In the genomic region with DNA sequence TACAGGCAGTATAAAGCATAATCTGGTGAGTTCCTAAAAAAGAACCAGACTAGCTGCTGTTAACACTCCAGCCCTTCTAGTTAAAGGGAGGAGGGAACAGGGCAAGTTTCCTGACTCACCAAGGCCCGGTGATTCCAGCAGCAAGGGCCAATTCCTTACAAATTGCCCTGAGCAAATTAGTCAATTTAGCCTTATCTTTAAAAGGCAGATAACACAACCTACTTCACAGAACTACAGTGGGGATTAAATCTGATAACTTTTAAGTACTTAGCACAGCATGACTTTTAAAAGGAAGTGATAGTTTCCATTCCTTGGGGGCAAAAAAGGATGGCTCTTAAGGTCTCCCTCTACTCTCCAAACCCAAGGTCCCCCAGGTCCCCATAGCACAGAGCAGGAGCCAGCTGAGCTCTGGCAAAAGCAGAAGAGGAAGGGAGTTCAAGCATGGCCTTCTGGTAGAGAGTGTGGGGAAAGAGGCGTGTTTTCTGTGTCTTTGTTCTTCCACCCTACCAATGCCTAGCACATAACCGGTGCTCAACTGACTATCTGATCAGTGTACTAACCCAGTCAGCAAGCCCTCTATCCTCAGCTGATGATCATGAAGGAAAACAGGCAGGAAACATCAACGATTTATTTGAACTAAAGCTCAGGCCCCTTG, we compare ENCODE assay signal across 8 cellular contexts. TPM values are rescaled to one million over a fixed set of nuclear protein-coding genes. Genes with fewer than 3 reads are reported as not detected.
DNase-seq lines count a peak whose midpoint lies in the region; ATAC-seq and TF ChIP-seq lines count a peak whose summit lies in the region.

No MANE protein-coding gene starts in this region.

- H3K27ac ChIP-seq in naive thymus-derived CD4-positive, alpha-beta T cell (ENCODE audit: low read depth, low read length) = no peak overlapping the region
- no peak overlapping the region for H3K27ac ChIP-seq in vagina

- peaks cover 0 to 30% of the 10 kb centered on the region in 2 donors for H3K4me1 ChIP-seq in naive thymus-derived CD4-positive, alpha-beta T cell (ENCODE audit: control insufficient read depth in 2 of 2, insufficient read depth in 2 of 2, low read length in 2 of 2)
- H3K4me1 ChIP-seq in vagina = peaks cover 41% of the 10 kb centered on the region

- intact Hi-C loops in naive thymus-derived CD4-positive, alpha-beta T cell (cut with micrococcal nuclease) = loop anchor here in 1 of 2 donors (10.0 kb wide), 1 partner anchor 1073 kb away; a partner anchor contains a TSS
- intact Hi-C loops in vagina (cut with DNase I) = no loop called here

- no peak overlapping the region for H3K4me3 ChIP-seq in naive thymus-derived CD4-positive, alpha-beta T cell (ENCODE audit: low read length)
- no peak overlapping the region for H3K4me3 ChIP-seq in vagina

- H3K4me3 Mint-ChIP-seq in T-helper 2 cell treated with Interferon-gamma antibody and Interleukin-4, amounts not matched to agents 5 μg/mL and 100 μg/mL, for 36 hours = peak overlapping the region; percentile 41
- peak overlapping the region; percentile 3 to 92 (median 52) for H3K4me3 Mint-ChIP-seq in naive thymus-derived CD4-positive, alpha-beta T cell

- H3K9me3 Mint-ChIP-seq in T-helper 2 cell treated with Interferon-gamma antibody and Interleukin-4, amounts not matched to agents 5 μg/mL and 100 μg/mL, for 36 hours = peaks cover 3% of the 10 kb centered on the region
- peaks cover 0 to 4% (median 0%) of the 10 kb centered on the region in 11 donors for H3K9me3 Mint-ChIP-seq in naive thymus-derived CD4-positive, alpha-beta T cell

- CTCF ChIA-PET in naive thymus-derived CD4-positive, alpha-beta T cell (lab: Charles Lee) = interaction anchor here (0.6 kb wide), 1 partner anchor 10 kb away, joined by 3 read pairs; no protein-coding TSS in a partner anchor

- DNase-seq in GM13977 (ENCODE audit: low spot score) = peak; percentile 43
- no peak for DNase-seq in T-helper 2 cell treated with Interferon-gamma antibody and Interleukin-4, amounts not matched to agents 5 μg/mL and 100 μg/mL, for 36 hours (ENCODE audit: low spot score)
- peak in 2 of 9 donors; percentile 4 to 9 for DNase-seq in naive thymus-derived CD4-positive, alpha-beta T cell
- DNase-seq in vagina (ENCODE audit: extremely low spot score in 2 of 2) = no peak
- no peak for DNase-seq in nucleus accumbens (lab: John Stamatoyannopoulos, UW)
- DNase-seq in activated CD4-positive, alpha-beta T cell treated with anti-CD3 and anti-CD28 coated beads, Interleukin-2, amount 50 U/mL, for 48 hours = no peak

- H3K4me1 Mint-ChIP-seq in T-helper 2 cell treated with Interferon-gamma antibody and Interleukin-4, amounts not matched to agents 5 μg/mL and 100 μg/mL, for 36 hours (ENCODE audit: low read depth) = peaks cover 57% of the 10 kb centered on the region
- peaks cover 29 to 79% (median 58%) of the 10 kb centered on the region in 7 donors for H3K4me1 Mint-ChIP-seq in naive thymus-derived CD4-positive, alpha-beta T cell

- TF ChIP-seq CTCF in GM13977 (IDR thresholded peaks at IDR 0.05; ENCODE audit: extremely low read depth, insufficient read depth, missing control alignments) (no peak), vagina (IDR thresholded peaks at IDR 0.05) (no peak)

- no peaks in the 10 kb centered on the region for H3K9me3 ChIP-seq in naive thymus-derived CD4-positive, alpha-beta T cell (ENCODE audit: control insufficient read depth in 2 of 3, low read length in 3 of 3)
- H3K9me3 ChIP-seq in vagina = no peaks in the 10 kb centered on the region

- ATAC-seq in HG02973 (IDR thresholded peaks at IDR 0.05; ENCODE audit: unreplicated experiment) (peak; percentile 15), HG03097 (IDR thresholded peaks at IDR 0.05; ENCODE audit: low FRiP score, unreplicated experiment) (no peak)
- no peak for ATAC-seq in naive thymus-derived CD4-positive, alpha-beta T cell

- no peak overlapping the region for H3K27ac Mint-ChIP-seq in T-helper 2 cell treated with Interferon-gamma antibody and Interleukin-4, amounts not matched to agents 5 μg/mL and 100 μg/mL, for 36 hours
- peak overlapping the region in 7 of 9 donors; percentile 1 to 76 (median 25) for H3K27ac Mint-ChIP-seq in naive thymus-derived CD4-positive, alpha-beta T cell

- H3K36me3 ChIP-seq in naive thymus-derived CD4-positive, alpha-beta T cell (ENCODE audit: control insufficient read depth in 2 of 3, insufficient read depth in 3 of 3, low read length in 3 of 3) = peaks cover 0 to 3% (median 0%) of the 10 kb centered on the region in 3 experiments
- H3K36me3 ChIP-seq in vagina = no peaks in the 10 kb centered on the region

- peaks cover under 1% of the 10 kb centered on the region for H3K27me3 Mint-ChIP-seq in T-helper 2 cell treated with Interferon-gamma antibody and Interleukin-4, amounts not matched to agents 5 μg/mL and 100 μg/mL, for 36 hours (ENCODE audit: low read depth)
- peaks cover 0 to 4% (median 0%) of the 10 kb centered on the region in 5 donors for H3K27me3 Mint-ChIP-seq in naive thymus-derived CD4-positive, alpha-beta T cell

- peaks cover 34% of the 10 kb centered on the region for H3K36me3 Mint-ChIP-seq in T-helper 2 cell treated with Interferon-gamma antibody and Interleukin-4, amounts not matched to agents 5 μg/mL and 100 μg/mL, for 36 hours (ENCODE audit: low read depth)
- peaks cover 0 to 20% (median 18%) of the 10 kb centered on the region in 5 donors for H3K36me3 Mint-ChIP-seq in naive thymus-derived CD4-positive, alpha-beta T cell

- POLR2A ChIA-PET in naive thymus-derived CD4-positive, alpha-beta T cell (lab: Charles Lee) = no interaction called here

- no peak for TF ChIP-seq POLR2A in vagina (IDR thresholded peaks at IDR 0.05)

- in situ Hi-C loops in GM13977 (cut with MboI; ENCODE audit: low pct_unique_long_range_greater_than_20kb, low sequenced_read_pairs, unreplicated experiment) = no loop called here

- no peaks in the 10 kb centered on the region for H3K27me3 ChIP-seq in naive thymus-derived CD4-positive, alpha-beta T cell (ENCODE audit: control insufficient read depth in 2 of 2, insufficient read depth in 2 of 2, low read length in 2 of 2)
- H3K27me3 ChIP-seq in vagina = no peaks in the 10 kb centered on the region

RNA-seq across cellular contexts. Expression of a gene that starts 4.0 kb away (rescaled TPM):
- total RNA-seq in naive thymus-derived CD4-positive, alpha-beta T cell = 10 to 100 TPM; 24.3 to 47.0 (median 41.0) TPM
- polyA plus RNA-seq in naive thymus-derived CD4-positive, alpha-beta T cell = 10 to 100 TPM; 51.1 to 70.4 TPM
- 44.0 TPM for total RNA-seq in vagina
